30 cellular contexts compared by ENCODE assay signal in genomic region chr2:224056889-224057288, GRCh38.
"Had no signal": no experiment of that assay in that cellular context is flagged by ENCODE, and none has a peak within 500 bp of the region (broad histone marks: within the 10 kb centered on the region; RNA-seq: fewer than 3 reads in every experiment).

No MANE protein-coding gene starts in this region.

- H3K4me2 ChIP-seq: hepatocyte had no signal

- H3K4me3 ChIP-seq: colonic mucosa, coronary artery, dorsolateral prefrontal cortex, esophagus muscularis mucosa, esophagus squamous epithelium, gastrocnemius medialis, gastroesophageal sphincter, heart left ventricle, heart right ventricle, hepatocyte had no signal

- H3K27ac ChIP-seq: colonic mucosa, coronary artery, epithelial cell of prostate, esophagus muscularis mucosa, esophagus squamous epithelium, foreskin keratinocyte, gastrocnemius medialis, gastroesophageal sphincter, heart left ventricle, heart right ventricle, hepatocyte had no signal

- H3K27me3 Mint-ChIP-seq: dendritic cell treated with granulocyte-macrophage colony-stimulating factor and Interleukin-4, amounts not matched to agents 40 ng/mL and 50 ng/mL, for 4 days had no signal

- H2AFZ ChIP-seq: hepatocyte had no signal

- H3K9me3 ChIP-seq: colonic mucosa, esophagus muscularis mucosa, esophagus squamous epithelium, gastrocnemius medialis, gastroesophageal sphincter, heart left ventricle had no signal

- H3K27ac Mint-ChIP-seq: dendritic cell treated with granulocyte-macrophage colony-stimulating factor and Interleukin-4, amounts not matched to agents 40 ng/mL and 50 ng/mL, for 4 days; effector memory CD8-positive, alpha-beta T cell; endodermal cell had no signal

- ATAC-seq: effector memory CD8-positive, alpha-beta T cell; esophagus mucosa; foreskin keratinocyte; gastrocnemius medialis; gastroesophageal sphincter; heart left ventricle; heart right ventricle had no signal

- H3K36me3 ChIP-seq: colonic mucosa, esophagus muscularis mucosa, esophagus squamous epithelium, gastrocnemius medialis, gastroesophageal sphincter, heart left ventricle, heart right ventricle had no signal

- H3K79me2 ChIP-seq: hepatocyte had no signal

- H3K4me3 Mint-ChIP-seq: dendritic cell treated with granulocyte-macrophage colony-stimulating factor and Interleukin-4, amounts not matched to agents 40 ng/mL and 50 ng/mL, for 4 days; effector memory CD8-positive, alpha-beta T cell; endodermal cell had no signal

- H3K4me1 ChIP-seq: colonic mucosa, esophagus muscularis mucosa, esophagus squamous epithelium, foreskin keratinocyte, gastrocnemius medialis, gastroesophageal sphincter, heart right ventricle had no signal

- FAIRE-seq: colon, endometrium, endothelial cell of umbilical vein, frontal cortex had no signal

- DNase-seq: colonic mucosa; cortex of kidney; dermis blood vessel endothelial cell; dorsolateral prefrontal cortex; effector CD4-positive, alpha-beta T cell; effector CD8-positive, alpha-beta T cell; effector memory CD4-positive, alpha-beta T cell; effector memory CD8-positive, alpha-beta T cell; endodermal cell; erythroblast; esophagus squamous epithelium; foreskin fibroblast; foreskin keratinocyte; foreskin melanocyte; gastrocnemius medialis; glutamatergic neuron; head of caudate nucleus; heart left ventricle; heart right ventricle had no signal

- H3K27me3 ChIP-seq: colonic mucosa, esophagus muscularis mucosa, esophagus squamous epithelium, foreskin keratinocyte, gastrocnemius medialis, gastroesophageal sphincter, hepatocyte had no signal
